In the genomic region with DNA sequence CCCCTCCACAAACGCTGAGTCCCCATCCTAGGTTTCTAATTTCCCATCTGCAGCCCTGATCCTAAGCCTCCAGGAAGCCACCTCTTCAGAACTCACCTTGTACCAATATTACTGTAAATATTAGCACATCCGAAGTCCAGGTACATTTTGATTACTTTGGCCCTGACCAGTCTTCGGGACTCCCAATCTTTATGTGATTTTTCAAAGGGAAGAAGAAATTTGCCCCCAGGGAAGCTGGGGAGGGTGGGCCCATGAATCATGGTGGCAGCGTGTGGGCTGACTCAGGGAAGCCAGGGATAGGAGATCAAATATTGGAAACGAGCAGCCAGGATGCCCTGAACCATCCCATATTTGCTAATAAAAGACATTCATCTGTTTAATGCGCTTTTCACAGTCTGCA, we compare ENCODE assay signal across 1 cellular context.
TF ChIP-seq lines count a peak whose summit lies in the region.

No MANE protein-coding gene starts in this region.

TF ChIP-seq in HepG2, 621 proteins besides CTCF, POLR2A, EP300 and RAD21 (continued from another document):
- TF ChIP-seq, protein P1, sequence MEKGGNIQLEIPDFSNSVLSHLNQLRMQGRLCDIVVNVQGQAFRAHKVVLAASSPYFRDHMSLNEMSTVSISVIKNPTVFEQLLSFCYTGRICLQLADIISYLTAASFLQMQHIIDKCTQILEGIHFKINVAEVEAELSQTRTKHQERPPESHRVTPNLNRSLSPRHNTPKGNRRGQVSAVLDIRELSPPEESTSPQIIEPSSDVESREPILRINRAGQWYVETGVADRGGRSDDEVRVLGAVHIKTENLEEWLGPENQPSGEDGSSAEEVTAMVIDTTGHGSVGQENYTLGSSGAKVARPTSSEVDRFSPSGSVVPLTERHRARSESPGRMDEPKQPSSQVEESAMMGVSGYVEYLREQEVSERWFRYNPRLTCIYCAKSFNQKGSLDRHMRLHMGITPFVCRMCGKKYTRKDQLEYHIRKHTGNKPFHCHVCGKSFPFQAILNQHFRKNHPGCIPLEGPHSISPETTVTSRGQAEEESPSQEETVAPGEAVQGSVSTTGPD (CRISPR knock-in tag; IDR thresholded peaks at IDR 0.05): no peak
- TF ChIP-seq MXD4 (CRISPR knock-in tag; IDR thresholded peaks at IDR 0.05): no peak
- TF ChIP-seq, protein P2, sequence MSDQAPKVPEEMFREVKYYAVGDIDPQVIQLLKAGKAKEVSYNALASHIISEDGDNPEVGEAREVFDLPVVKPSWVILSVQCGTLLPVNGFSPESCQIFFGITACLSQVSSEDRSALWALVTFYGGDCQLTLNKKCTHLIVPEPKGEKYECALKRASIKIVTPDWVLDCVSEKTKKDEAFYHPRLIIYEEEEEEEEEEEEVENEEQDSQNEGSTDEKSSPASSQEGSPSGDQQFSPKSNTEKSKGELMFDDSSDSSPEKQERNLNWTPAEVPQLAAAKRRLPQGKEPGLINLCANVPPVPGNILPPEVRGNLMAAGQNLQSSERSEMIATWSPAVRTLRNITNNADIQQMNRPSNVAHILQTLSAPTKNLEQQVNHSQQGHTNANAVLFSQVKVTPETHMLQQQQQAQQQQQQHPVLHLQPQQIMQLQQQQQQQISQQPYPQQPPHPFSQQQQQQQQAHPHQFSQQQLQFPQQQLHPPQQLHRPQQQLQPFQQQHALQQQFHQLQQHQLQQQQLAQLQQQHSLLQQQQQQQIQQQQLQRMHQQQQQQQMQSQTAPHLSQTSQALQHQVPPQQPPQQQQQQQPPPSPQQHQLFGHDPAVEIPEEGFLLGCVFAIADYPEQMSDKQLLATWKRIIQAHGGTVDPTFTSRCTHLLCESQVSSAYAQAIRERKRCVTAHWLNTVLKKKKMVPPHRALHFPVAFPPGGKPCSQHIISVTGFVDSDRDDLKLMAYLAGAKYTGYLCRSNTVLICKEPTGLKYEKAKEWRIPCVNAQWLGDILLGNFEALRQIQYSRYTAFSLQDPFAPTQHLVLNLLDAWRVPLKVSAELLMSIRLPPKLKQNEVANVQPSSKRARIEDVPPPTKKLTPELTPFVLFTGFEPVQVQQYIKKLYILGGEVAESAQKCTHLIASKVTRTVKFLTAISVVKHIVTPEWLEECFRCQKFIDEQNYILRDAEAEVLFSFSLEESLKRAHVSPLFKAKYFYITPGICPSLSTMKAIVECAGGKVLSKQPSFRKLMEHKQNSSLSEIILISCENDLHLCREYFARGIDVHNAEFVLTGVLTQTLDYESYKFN (CRISPR knock-in tag; conservative IDR thresholded peaks at IDR 0.05): peak; percentile 52; the same call in 1 of the 2 replicates
